Comparison of ENCODE assay signal across 20 cellular contexts in genomic region chr20:41214202-41214601, GRCh38.
"Had no signal": no experiment of that assay in that cellular context is flagged by ENCODE, and none has a peak within 500 bp of the region (broad histone marks: within the 10 kb centered on the region; RNA-seq: fewer than 3 reads in every experiment).

No MANE protein-coding gene starts in this region.

- ATAC-seq: gastroesophageal sphincter; mucosa of descending colon; naive thymus-derived CD8-positive, alpha-beta T cell; stimulated activated naive B cell treated with anti-CD40 and anti-IgM and Interleukin-4, amounts not matched to agents 10 μg/mL and 1 μg/mL and 100 μg/mL, for 72 hours; stimulated activated naive CD8-positive, alpha-beta T cell treated with anti-CD3 and anti-CD28 coated beads, Interleukin-15, amount 100 ng/mL, for 72 hours had no signal

- H3K4me3 ChIP-seq: esophagus squamous epithelium, gastroesophageal sphincter, mucosa of descending colon, right atrium auricular region, sigmoid colon, skin epidermis, tibial artery, upper lobe of left lung, vagina had no signal

- H3K27ac ChIP-seq: gastroesophageal sphincter, neutrophil, right atrium auricular region, sigmoid colon, skin epidermis, tibial artery, upper lobe of left lung, vagina had no signal

- H3K9me3 ChIP-seq: esophagus squamous epithelium, gastroesophageal sphincter, mucosa of descending colon, neutrophil, right atrium auricular region, sigmoid colon, tibial artery, upper lobe of left lung, vagina had no signal

- H3K9me3 Mint-ChIP-seq: naive thymus-derived CD8-positive, alpha-beta T cell; stimulated activated naive CD8-positive, alpha-beta T cell treated with anti-CD3 and anti-CD28 coated beads, Interleukin-15, amount 100 ng/mL, for 72 hours had no signal

- H3K4me1 ChIP-seq: upper lobe of left lung had no signal

- H3K36me3 ChIP-seq: esophagus squamous epithelium, gastroesophageal sphincter, neutrophil, right atrium auricular region, sigmoid colon, tibial artery, upper lobe of left lung, vagina had no signal

- H3K4me3 Mint-ChIP-seq: naive thymus-derived CD8-positive, alpha-beta T cell; stimulated activated naive B cell treated with anti-CD40 and anti-IgM and Interleukin-4, amounts not matched to agents 10 μg/mL and 1 μg/mL and 100 μg/mL, for 72 hours; stimulated activated naive CD8-positive, alpha-beta T cell treated with anti-CD3 and anti-CD28 coated beads, Interleukin-15, amount 100 ng/mL, for 72 hours had no signal

- H3K27ac Mint-ChIP-seq: stimulated activated naive B cell treated with anti-CD40 and anti-IgM and Interleukin-4, amounts not matched to agents 10 μg/mL and 1 μg/mL and 100 μg/mL, for 72 hours; stimulated activated naive CD8-positive, alpha-beta T cell treated with anti-CD3 and anti-CD28 coated beads, Interleukin-15, amount 100 ng/mL, for 72 hours had no signal

- H3K27me3 Mint-ChIP-seq: stimulated activated naive B cell treated with anti-CD40 and anti-IgM and Interleukin-4, amounts not matched to agents 10 μg/mL and 1 μg/mL and 100 μg/mL, for 72 hours; stimulated activated naive CD8-positive, alpha-beta T cell treated with anti-CD3 and anti-CD28 coated beads, Interleukin-15, amount 100 ng/mL, for 72 hours had no signal

- DNase-seq: cortex of kidney; effector memory CD4-positive, alpha-beta T cell; esophagus squamous epithelium; glutamatergic neuron; islet precursor cell; left cardiac atrium; mucosa of descending colon; naive thymus-derived CD8-positive, alpha-beta T cell; sigmoid colon; stimulated activated CD4-positive, alpha-beta T cell treated with anti-CD3 and anti-CD28 coated beads, Interleukin-2, amount 100 ng/mL, for 24 hours; stimulated activated CD4-positive, alpha-beta T cell treated with anti-CD3 and anti-CD28 coated beads, Interleukin-4, amount 100 ng/mL, for 4 hours; stimulated activated naive B cell treated with anti-CD40 and anti-IgM and Interleukin-4, amounts not matched to agents 10 μg/mL and 1 μg/mL and 100 μg/mL, for 72 hours; stimulated activated naive CD8-positive, alpha-beta T cell treated with anti-CD3 and anti-CD28 coated beads, Interleukin-15, amount 100 ng/mL, for 72 hours; tibial artery; upper lobe of left lung had no signal

- H3K27me3 ChIP-seq: esophagus squamous epithelium, gastroesophageal sphincter, neutrophil, right atrium auricular region, sigmoid colon, tibial artery, upper lobe of left lung, vagina had no signal
